ENCODE assay signal across 15 cellular contexts in the genomic region with DNA sequence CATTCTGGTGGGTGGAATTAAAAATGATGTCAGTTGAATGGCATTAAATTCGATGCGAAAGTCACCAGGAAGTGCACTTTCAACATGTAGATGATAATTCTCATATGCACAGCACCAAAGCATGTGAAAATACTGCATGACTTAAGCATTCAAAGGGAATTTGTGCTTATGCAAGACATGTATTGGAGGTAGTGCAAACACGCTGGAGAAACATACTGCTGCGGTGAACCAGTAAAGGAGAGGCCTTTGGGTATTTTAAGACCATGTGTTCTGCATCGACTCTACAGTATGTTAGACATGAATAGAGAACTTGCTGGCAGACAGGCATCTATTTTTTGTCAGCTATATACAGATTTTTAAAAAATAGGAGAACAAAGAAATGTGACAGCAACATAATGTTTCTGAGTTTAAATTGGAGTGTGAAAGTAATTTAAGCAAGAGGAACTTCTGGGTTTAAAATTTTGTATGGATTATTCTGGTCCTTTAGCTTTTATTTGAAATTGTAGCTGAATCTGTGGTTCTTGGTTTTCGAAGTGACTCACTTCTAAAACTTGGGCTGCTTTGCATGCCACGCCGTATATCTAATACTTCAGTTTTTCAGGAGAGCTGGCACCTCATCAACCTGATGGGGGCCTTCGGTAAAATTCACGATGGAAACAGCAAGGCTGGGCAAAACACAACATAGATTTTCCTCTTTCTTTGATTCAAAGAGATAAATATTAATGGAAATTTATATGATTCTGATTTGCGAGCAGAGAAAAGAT.
DNase-seq lines count a peak whose midpoint lies in the region; ATAC-seq and TF ChIP-seq lines count a peak whose summit lies in the region.
"Had no signal": no experiment of that assay in that cellular context is flagged by ENCODE, and none has a peak within 500 bp of the region (broad histone marks: within the 10 kb centered on the region; RNA-seq: fewer than 3 reads in every experiment).

No MANE protein-coding gene starts in this region.

- no peak overlapping the region for H3K14ac ChIP-seq in trophoblast cell (ENCODE audit: low read length)

- H3K4ac ChIP-seq in trophoblast cell (ENCODE audit: low read depth, low read length): no peak overlapping the region

- H3K23ac ChIP-seq in trophoblast cell (ENCODE audit: low read length): no peak overlapping the region

- no peak overlapping the region for H2AK5ac ChIP-seq in trophoblast cell (ENCODE audit: low read length)

- H2BK5ac ChIP-seq in trophoblast cell (ENCODE audit: low read depth, low read length, poor library complexity): no peak overlapping the region

- TF ChIP-seq POLR2A in breast epithelium (IDR thresholded peaks at IDR 0.05): no peak

- no peak overlapping the region for H4K12ac ChIP-seq in trophoblast cell (ENCODE audit: low read depth, low read length)

- no peaks in the 10 kb centered on the region for H3K9me3 ChIP-seq in MG63
- peaks cover 3% of the 10 kb centered on the region; the same call in 1 of the 2 replicates for H3K9me3 ChIP-seq in OCI-LY3 (ENCODE audit: insufficient read depth, low read length)
- no peaks in the 10 kb centered on the region for H3K9me3 ChIP-seq in trophoblast cell (ENCODE audit: insufficient read depth, low read depth, low read length)
- H3K9me3 ChIP-seq in breast epithelium: no peaks in the 10 kb centered on the region
- H3K9me3 ChIP-seq: HAP-1, SJSA1 had no signal

- no peak overlapping the region for H3K18ac ChIP-seq in trophoblast cell (ENCODE audit: low read length)

- H2BK12ac ChIP-seq in trophoblast cell (ENCODE audit: low read length): no peak overlapping the region

- H2BK120ac ChIP-seq in trophoblast cell (ENCODE audit: insufficient read depth, low read length, poor library complexity): no peak overlapping the region

- H3K4me1 ChIP-seq in OCI-LY3 (ENCODE audit: low read length) (peaks cover 38% of the 10 kb centered on the region), trophoblast cell (ENCODE audit: control insufficient read depth in 1 of 2, insufficient read depth in 2 of 2, low read length in 2 of 2) (no peaks in the 10 kb centered on the region), breast epithelium (no peaks in the 10 kb centered on the region)
- H3K4me1 ChIP-seq: HAP-1, SJSA1 had no signal

- no peak overlapping the region for H3K4me3 ChIP-seq in MG63
- peak overlapping the region; percentile 16 for H3K4me3 ChIP-seq in OCI-LY3 (ENCODE audit: low read length)
- no peak overlapping the region for H3K4me3 ChIP-seq in trophoblast cell (ENCODE audit: low read depth, low read length)
- no peak overlapping the region for H3K4me3 ChIP-seq in breast epithelium
- H3K4me3 ChIP-seq: HAP-1, SJSA1 had no signal

- H3K36me3 ChIP-seq in MG63: no peaks in the 10 kb centered on the region
- H3K36me3 ChIP-seq in OCI-LY3 (replicated peaks; ENCODE audit: low read depth, low read length): no peaks in the 10 kb centered on the region
- H3K36me3 ChIP-seq in trophoblast cell (ENCODE audit: control insufficient read depth in 1 of 2, insufficient read depth in 2 of 2, low read length in 2 of 2): no peaks in the 10 kb centered on the region
- H3K36me3 ChIP-seq in breast epithelium: no peaks in the 10 kb centered on the region
- H3K36me3 ChIP-seq: HAP-1, SJSA1 had no signal

- H3K79me1 ChIP-seq in trophoblast cell (ENCODE audit: low read length): no peaks in the 10 kb centered on the region

- peak; percentile 54 for DNase-seq in Daoy (ENCODE audit: low read depth)
- peak; percentile 13 for DNase-seq in MG63
- peak; percentile 10 to 37 for DNase-seq in trophoblast cell
- no peak for DNase-seq in NCI-H1048 (lab: John Stamatoyannopoulos, UW)
- DNase-seq in breast epithelium (ENCODE audit: low spot score in 2 of 2): no peak
- no peak for DNase-seq in medulla oblongata (ENCODE audit: extremely low spot score)
- DNase-seq: COR-L47, NCI-H1105, NCI-H1694 treated with DMSO at 0.1 percent for 48 hours, NCI-H526 treated with DMSO at 0.1 percent for 48 hours had no signal

- no peaks in the 10 kb centered on the region for H3K27me3 ChIP-seq in MG63
- H3K27me3 ChIP-seq in OCI-LY3 (ENCODE audit: low read depth, low read length): 0 out of 2 replicates have a peak, but pooled peaks cover 9% of the 10 kb centered on the region
- H3K27me3 ChIP-seq in trophoblast cell (ENCODE audit: insufficient read depth, low read length): no peaks in the 10 kb centered on the region
- no peaks in the 10 kb centered on the region for H3K27me3 ChIP-seq in breast epithelium
- H3K27me3 ChIP-seq: SJSA1 had no signal

- no peaks in the 10 kb centered on the region for H3K79me2 ChIP-seq in OCI-LY3 (ENCODE audit: low read length)
- no peaks in the 10 kb centered on the region for H3K79me2 ChIP-seq in trophoblast cell (ENCODE audit: control insufficient read depth, insufficient read depth, low read length, poor library complexity)

- WGBS in trophoblast cell (ENCODE audit: extremely low coverage, insufficient coverage, insufficient read length): no CpG with 5 or more reads among the region's 11 CpGs

- H4K8ac ChIP-seq in trophoblast cell (ENCODE audit: low read depth, low read length): no peak overlapping the region

- H2AFZ ChIP-seq in OCI-LY3 (ENCODE audit: low read depth, low read length): no peak overlapping the region
- no peak overlapping the region for H2AFZ ChIP-seq in trophoblast cell (ENCODE audit: insufficient read depth, low read length, poor library complexity)

- TF ChIP-seq CTCF in OCI-LY3 (IDR thresholded peaks at IDR 0.05; ENCODE audit: low read depth, low read length) (peak; percentile 5; the same call in 1 of the 2 replicates), breast epithelium (IDR thresholded peaks at IDR 0.05) (no peak)

- no peaks in the 10 kb centered on the region for H4K20me1 ChIP-seq in OCI-LY3 (ENCODE audit: insufficient read depth, low read length)

- intact Hi-C loops in breast epithelium (cut with DNase I; ENCODE audit: low total_unique reads): no loop called here

- H4K91ac ChIP-seq in trophoblast cell (ENCODE audit: low read depth, low read length): no peak overlapping the region

- no peak overlapping the region for H3K9ac ChIP-seq in OCI-LY3 (ENCODE audit: low read length)
- H3K9ac ChIP-seq in trophoblast cell (ENCODE audit: low read length): no peak overlapping the region

- peak overlapping the region; percentile 48 for H3K4me2 ChIP-seq in OCI-LY3 (ENCODE audit: low read length)
- H3K4me2 ChIP-seq in trophoblast cell (ENCODE audit: low read length): no peak overlapping the region

- ATAC-seq in HG02885 (IDR thresholded peaks at IDR 0.05; ENCODE audit: poor library complexity, unreplicated experiment): no peak

- H3K27ac ChIP-seq in OCI-LY3 (ENCODE audit: low read length) (peak overlapping the region; percentile 69), trophoblast cell (ENCODE audit: low read depth, low read length) (no peak overlapping the region), breast epithelium (no peak overlapping the region)
- H3K27ac ChIP-seq: HL-60, SJSA1 had no signal

Comparison
In these comparisons a context has a peak if more than half of its experiments do, and no peak if none do; other contexts are left out.
1. DNase-seq: peak in Daoy (single experiment), MG63 (single experiment) and trophoblast cell (2 of 2); none in NCI-H1048 (single experiment), breast epithelium (0 of 2) and medulla oblongata (single experiment).